ENCODE assay signal across 15 cellular contexts in genomic region chr12:62625238-62625637, GRCh38.
A peak's percentile ranks its signal among the peaks of the same experiment; 100 is the strongest.
DNase-seq lines count a peak whose midpoint lies in the region; ATAC-seq and TF ChIP-seq lines count a peak whose summit lies in the region.
"Had no signal": no experiment of that assay in that cellular context is flagged by ENCODE, and none has a peak within 500 bp of the region (broad histone marks: within the 10 kb centered on the region; RNA-seq: fewer than 3 reads in every experiment).

No MANE protein-coding gene starts in this region.

- H3K4me1 ChIP-seq in BLaER1 treated with 17β-estradiol and CSF1 and Interleukin-3, amounts not matched to agents 10 nM and 100 nM: peaks cover 21 to 33% (median 29%) of the 10 kb centered on the region in 10 experiments
- no peaks in the 10 kb centered on the region for H3K4me1 ChIP-seq in colonic mucosa

- intact Hi-C loops in colonic mucosa (cut with DNase I): no loop called here

- CTCF ChIA-PET in activated naive CD4-positive, alpha-beta T cell treated with anti-CD3 and anti-CD28 coated beads, Interleukin-2, amount 10 ng/mL, durations not matched to agents 7 days and 5 days (lab: Charles Lee): no interaction called here

- no peaks in the 10 kb centered on the region for H4K20me1 ChIP-seq in BLaER1 treated with 17β-estradiol and CSF1 and Interleukin-3, amounts not matched to agents 10 nM and 100 nM

- no peak overlapping the region; a peak in 1 of 20 replicates for H3K4me3 ChIP-seq in BLaER1 treated with 17β-estradiol and CSF1 and Interleukin-3, amounts not matched to agents 10 nM and 100 nM
- H3K4me3 ChIP-seq in colonic mucosa: no peak overlapping the region

- no peaks in the 10 kb centered on the region for H3K9me3 Mint-ChIP-seq in activated naive CD4-positive, alpha-beta T cell treated with anti-CD3 and anti-CD28 coated beads, Interleukin-2, amount 10 ng/mL, durations not matched to agents 7 days and 5 days
- H3K9me3 Mint-ChIP-seq: activated T-cell treated with anti-CD3 and anti-CD28 coated beads, Interleukin-2, amount 50 U/mL, for 24 hours had no signal

- peak overlapping the region in 9 of 11 experiments; percentile 26 to 73 (median 55); a peak in 16 of 22 replicates for H3K27ac ChIP-seq in BLaER1 treated with 17β-estradiol and CSF1 and Interleukin-3, amounts not matched to agents 10 nM and 100 nM
- no peak overlapping the region for H3K27ac ChIP-seq in colonic mucosa
- H3K27ac ChIP-seq: RWPE1 had no signal

- peaks cover 32% of the 10 kb centered on the region for H3K27me3 Mint-ChIP-seq in activated naive CD4-positive, alpha-beta T cell treated with anti-CD3 and anti-CD28 coated beads, Interleukin-2, amount 10 ng/mL, durations not matched to agents 7 days and 5 days

- H3K27ac Mint-ChIP-seq in activated naive CD4-positive, alpha-beta T cell treated with anti-CD3 and anti-CD28 coated beads, Interleukin-2, amount 10 ng/mL, durations not matched to agents 7 days and 5 days: no peak overlapping the region
- H3K27ac Mint-ChIP-seq: activated T-cell treated with anti-CD3 and anti-CD28 coated beads, Interleukin-2, amount 50 U/mL, for 24 hours; CD4-positive, CD25-positive, alpha-beta regulatory T cell; stimulated activated memory B cell treated with anti-CD40 and anti-IgM and Interleukin-4, amounts not matched to agents 10 μg/mL and 1 μg/mL and 100 μg/mL, for 72 hours had no signal

- peak overlapping the region in 6 of 11 experiments; percentile 1 to 48 (median 25); a peak in 5 of 22 replicates for H3K9ac ChIP-seq in BLaER1 treated with 17β-estradiol and CSF1 and Interleukin-3, amounts not matched to agents 10 nM and 100 nM
- no peak overlapping the region for H3K9ac ChIP-seq in colonic mucosa (ENCODE audit: low read depth in 2 of 2, low read length in 2 of 2)

- peaks cover 6 to 28% (median 16%) of the 10 kb centered on the region in 11 experiments for H3K27me3 ChIP-seq in BLaER1 treated with 17β-estradiol and CSF1 and Interleukin-3, amounts not matched to agents 10 nM and 100 nM
- no peaks in the 10 kb centered on the region for H3K27me3 ChIP-seq in colonic mucosa

- peak; percentile 90 for ATAC-seq in left lobe of liver
- ATAC-seq: stimulated activated memory B cell treated with anti-CD40 and anti-IgM and Interleukin-4, amounts not matched to agents 10 μg/mL and 1 μg/mL and 100 μg/mL, for 72 hours had no signal

- H3K9me3 ChIP-seq in BLaER1 treated with 17β-estradiol and CSF1 and Interleukin-3, amounts not matched to agents 10 nM and 100 nM (replicated peaks in 1 of 11): peaks cover 0 to 5% (median 0%) of the 10 kb centered on the region in 11 experiments; a peak in 1 of 22 replicates
- H3K9me3 ChIP-seq in colonic mucosa: no peaks in the 10 kb centered on the region

- H3K4me1 Mint-ChIP-seq in activated naive CD4-positive, alpha-beta T cell treated with anti-CD3 and anti-CD28 coated beads, Interleukin-2, amount 10 ng/mL, durations not matched to agents 7 days and 5 days: no peaks in the 10 kb centered on the region
- H3K4me1 Mint-ChIP-seq: CD4-positive, CD25-positive, alpha-beta regulatory T cell had no signal

- H3K4me3 Mint-ChIP-seq in activated naive CD4-positive, alpha-beta T cell treated with anti-CD3 and anti-CD28 coated beads, Interleukin-2, amount 10 ng/mL, durations not matched to agents 7 days and 5 days: no peak overlapping the region
- H3K4me3 Mint-ChIP-seq: activated T-cell treated with anti-CD3 and anti-CD28 coated beads, Interleukin-2, amount 50 U/mL, for 24 hours; brain; CD4-positive, CD25-positive, alpha-beta regulatory T cell; stimulated activated memory B cell treated with anti-CD40 and anti-IgM and Interleukin-4, amounts not matched to agents 10 μg/mL and 1 μg/mL and 100 μg/mL, for 72 hours had no signal

- in situ Hi-C loops in KBM-7 (cut with MboI; ENCODE audit: low pct_unique_long_range_greater_than_20kb, low sequenced_read_pairs): no loop called here

- TF ChIP-seq CTCF in colonic mucosa (IDR thresholded peaks at IDR 0.05) (no peak), GM10266 (IDR thresholded peaks at IDR 0.05; ENCODE audit: control insufficient read depth, insufficient read depth, low read depth, missing control alignments) (no peak)

- H3K4me2 ChIP-seq in BLaER1 treated with 17β-estradiol and CSF1 and Interleukin-3, amounts not matched to agents 10 nM and 100 nM: peak overlapping the region; percentile 61 to 87 (median 76)

- no peaks in the 10 kb centered on the region for H3K36me3 ChIP-seq in BLaER1 treated with 17β-estradiol and CSF1 and Interleukin-3, amounts not matched to agents 10 nM and 100 nM
- no peaks in the 10 kb centered on the region for H3K36me3 ChIP-seq in colonic mucosa

- no peaks in the 10 kb centered on the region for H3K36me3 Mint-ChIP-seq in activated naive CD4-positive, alpha-beta T cell treated with anti-CD3 and anti-CD28 coated beads, Interleukin-2, amount 10 ng/mL, durations not matched to agents 7 days and 5 days
- H3K36me3 Mint-ChIP-seq: brain; CD4-positive, CD25-positive, alpha-beta regulatory T cell; stimulated activated memory B cell treated with anti-CD40 and anti-IgM and Interleukin-4, amounts not matched to agents 10 μg/mL and 1 μg/mL and 100 μg/mL, for 72 hours had no signal

- DNase-seq in KBM-7 (peak; percentile 76), astrocyte of the hippocampus (ENCODE audit: low read depth, low spot score) (peak; percentile 84), left lobe of liver (ENCODE audit: low spot score) (peak; percentile 68), colonic mucosa (no peak), NCI-H345 (lab: John Stamatoyannopoulos, UW) (no peak), GM10266 (ENCODE audit: extremely low spot score) (no peak)
- no peak for DNase-seq in activated naive CD4-positive, alpha-beta T cell treated with anti-CD3 and anti-CD28 coated beads, Interleukin-2, amount 10 ng/mL, durations not matched to agents 7 days and 5 days
- DNase-seq: activated T-cell treated with anti-CD3 and anti-CD28 coated beads, Interleukin-2, amount 50 U/mL, for 24 hours; CD4-positive, CD25-positive, alpha-beta regulatory T cell; islet precursor cell; NCI-H2081 had no signal

Comparison
In these comparisons a context has a peak if more than half of its experiments do, and no peak if none do; other contexts are left out.
1. H3K9ac ChIP-seq: peak in BLaER1 treated with 17β-estradiol and CSF1 and Interleukin-3, amounts not matched to agents 10 nM and 100 nM (6 of 11); none in colonic mucosa (0 of 2).
2. DNase-seq: peak in KBM-7 (single experiment), astrocyte of the hippocampus (single experiment) and left lobe of liver (single experiment); none in colonic mucosa (single experiment), NCI-H345 (single experiment), GM10266 (single experiment) and activated naive CD4-positive, alpha-beta T cell treated with anti-CD3 and anti-CD28 coated beads, Interleukin-2, amount 10 ng/mL, durations not matched to agents 7 days and 5 days (single experiment).